15 cellular contexts compared by ENCODE assay signal in genomic region chr16:75576384-75576811, GRCh38. TPM values are rescaled to one million over a fixed set of nuclear protein-coding genes. Genes with fewer than 3 reads are reported as not detected.
DNase-seq lines count a peak whose midpoint lies in the region; ATAC-seq, FAIRE-seq and TF ChIP-seq lines count a peak whose summit lies in the region.
"Had no signal": no experiment of that assay in that cellular context is flagged by ENCODE, and none has a peak within 500 bp of the region (broad histone marks: within the 10 kb centered on the region; RNA-seq: fewer than 3 reads in every experiment).

No MANE protein-coding gene starts in this region.

- H4K91ac ChIP-seq in H1 (replicated peaks; ENCODE audit: insufficient read length, low read length), result no peak overlapping the region

- H3K27ac ChIP-seq in H1 (ENCODE audit: low read depth, low read length), result no peak overlapping the region; the same call in 1 of the 2 replicates
- no peak overlapping the region for H3K27ac ChIP-seq in MM.1S (ENCODE audit: low read length)

- TF ChIP-seq POLR2A in H1 (IDR thresholded peaks at IDR 0.05; ENCODE audit: control extremely low read depth in 1 of 2, low read depth in 2 of 2, low read length in 2 of 2), result no peak

- no peak overlapping the region for H3K23ac ChIP-seq in H1 (ENCODE audit: insufficient read length)

- DNase-seq in H1 (ENCODE audit: low read depth in 1 of 2, low spot score in 2 of 2) (no peak), MM.1S (no peak), NCI-H446 (lab: John Stamatoyannopoulos, UW) (no peak), COLO668 (lab: John Stamatoyannopoulos, UW; ENCODE audit: unreplicated experiment) (no peak), NCI-H2227 treated with DMSO at 0.1 percent for 48 hours (lab: John Stamatoyannopoulos, UW) (no peak)
- DNase-seq: central memory CD4-positive, alpha-beta T cell; islet precursor cell; NCI-H1417 treated with DMSO at 0.1 percent for 48 hours; PC-3; stimulated activated CD4-positive, alpha-beta T cell treated with anti-CD3 and anti-CD28 coated beads, Interleukin-12 subunit alpha, Interleukin-12 subunit beta, amount 100 ng/mL, for 4 hours; stimulated activated naive CD4-positive, alpha-beta T cell had no signal

- H3K14ac ChIP-seq in H1 (ENCODE audit: insufficient read length), result no peak overlapping the region

- no peak overlapping the region for H4K8ac ChIP-seq in H1 (ENCODE audit: extremely low read depth, insufficient read depth, low read length)

- H4K5ac ChIP-seq in H1 (ENCODE audit: insufficient read length, low read depth, low read length), result no peak overlapping the region

- no peak overlapping the region for H3K56ac ChIP-seq in H1 (replicated peaks; ENCODE audit: insufficient read length, low read depth, low read length)

- peaks cover 4% of the 10 kb centered on the region; the same call in 1 of the 2 replicates for H3K79me1 ChIP-seq in H1 (ENCODE audit: low read depth, low read length)

- H3K4me2 ChIP-seq in H1 (ENCODE audit: insufficient read depth in 1 of 2, low read depth in 2 of 2, low read length in 2 of 2) (0 out of 4 replicates have a peak overlapping the region, but pooled peaks have one; percentile 6 to 12), MM.1S (ENCODE audit: low read depth, low read length) (no peak overlapping the region)

- no peak overlapping the region for H2BK12ac ChIP-seq in H1 (ENCODE audit: low read depth, low read length)

- H3K79me2 ChIP-seq in H1 (ENCODE audit: control insufficient read depth in 1 of 2, insufficient read depth in 2 of 2, low read length in 2 of 2), result no peaks in the 10 kb centered on the region; a peak in 1 of 4 replicates
- no peaks in the 10 kb centered on the region for H3K79me2 ChIP-seq in MM.1S (ENCODE audit: low read length)

- H2AFZ ChIP-seq in H1 (ENCODE audit: low read length), result no peak overlapping the region
- H2AFZ ChIP-seq in MM.1S (ENCODE audit: low read length), result no peak overlapping the region

- H3K9ac ChIP-seq in H1 (replicated peaks in 1 of 4; ENCODE audit: extremely low read depth in 1 of 4, low read depth in 3 of 4, low read length in 3 of 4), result no peak overlapping the region; a peak in 1 of 7 replicates
- no peak overlapping the region for H3K9ac ChIP-seq in MM.1S (ENCODE audit: low read length)

- no peak overlapping the region for H2BK20ac ChIP-seq in H1 (ENCODE audit: low read length)

- H3K23me2 ChIP-seq in H1 (ENCODE audit: low read depth, low read length), result no peaks in the 10 kb centered on the region

- no peaks in the 10 kb centered on the region for H3F3A ChIP-seq in MM.1S (ENCODE audit: insufficient read depth, low read length)

- TF ChIP-seq RAD21 in H1 (IDR thresholded peaks at IDR 0.05 in 1 of 2, conservative IDR thresholded peaks at IDR 0.05 in 1 of 2; ENCODE audit: low read depth in 2 of 2, low read length in 2 of 2), result no peak

- H3K4me1 ChIP-seq in H1 (replicated peaks in 1 of 4; ENCODE audit: control insufficient read depth in 3 of 4, insufficient read depth in 4 of 4, low read length in 3 of 4) (peaks cover 0 to 12% (median 2%) of the 10 kb centered on the region in 4 experiments; a peak in 3 of 7 replicates), MM.1S (ENCODE audit: low read length) (no peaks in the 10 kb centered on the region)

- no peak overlapping the region for H2BK15ac ChIP-seq in H1 (ENCODE audit: low read length)

- no peak overlapping the region for H2BK120ac ChIP-seq in H1 (replicated peaks; ENCODE audit: low read depth, low read length)

- H3K36me3 ChIP-seq in H1 (ENCODE audit: control insufficient read depth in 2 of 4, insufficient read depth in 4 of 4, low read length in 3 of 4) (peaks cover 8 to 40% (median 35%) of the 10 kb centered on the region in 4 experiments; a peak in 7 of 8 replicates), MM.1S (replicated peaks; ENCODE audit: insufficient read depth, low read length) (no peaks in the 10 kb centered on the region)

- CTCF ChIA-PET in H1 (lab: Charles Lee; ENCODE audit: partially characterized antibody), result interaction anchor here (0.7 to 1.9 kb wide), 6 partner anchors 9 to 378 kb away, joined by 3 to 6 read pairs (median 3); no protein-coding TSS in a partner anchor

- H2BK5ac ChIP-seq in H1 (ENCODE audit: low read depth, low read length), result peak overlapping the region; percentile 0; the same call in 1 of the 2 replicates

- WGBS in H1 (ENCODE audit: extremely low coverage in 1 of 2, insufficient coverage in 1 of 2, insufficient read length in 1 of 2, insufficient replicate concordance in 2 of 2, low coverage in 1 of 2, low lambda C conversion rate in 2 of 2, missing lambda C conversion rate in 1 of 2), 2 experiments, result 84% methylated on average over 3 of the region's 3 CpGs; no CpG with 5 or more reads in 1 of the 2 experiments

- POLR2A ChIA-PET in H1 (lab: Charles Lee; ENCODE audit: partially characterized antibody), result interaction anchor here (1.1 to 1.8 kb wide), 4 partner anchors 8 to 17 kb away, joined by 3 to 13 read pairs (median 3); partner anchors contain the start of gene GABARAPL2

- no peak overlapping the region for H3K4ac ChIP-seq in H1 (replicated peaks; ENCODE audit: insufficient read length, low read depth, low read length)

- peaks cover 0 to 7% of the 10 kb centered on the region in 2 experiments for H4K20me1 ChIP-seq in H1 (replicated peaks in 1 of 2; ENCODE audit: control insufficient read depth in 1 of 2, insufficient read depth in 2 of 2, low read length in 2 of 2)
- H4K20me1 ChIP-seq in MM.1S (ENCODE audit: insufficient read depth, low read length), result no peaks in the 10 kb centered on the region

- TF ChIP-seq CTCF in H1 (IDR thresholded peaks at IDR 0.05; ENCODE audit: control extremely low read depth in 1 of 3, insufficient read depth in 1 of 3, low read depth in 1 of 3, low read length in 3 of 3) (no peak), MM.1S (IDR thresholded peaks at IDR 0.05; ENCODE audit: low read length) (no peak)

- H3K18ac ChIP-seq in H1 (ENCODE audit: extremely low read depth, low read length), result no peak overlapping the region; the same call in 1 of the 2 replicates

- H2AK5ac ChIP-seq in H1 (ENCODE audit: low read depth, low read length), result no peak overlapping the region

- H3K4me3 ChIP-seq in H1 (ENCODE audit: extremely low read depth in 1 of 4, insufficient read depth in 2 of 4, low read depth in 3 of 4, low read length in 4 of 4) (no peak overlapping the region), MM.1S (ENCODE audit: low read length) (no peak overlapping the region)

- FAIRE-seq in H1 (lab: Jason Lieb, UNC), result no peak

- H3K27me3 ChIP-seq in H1 (replicated peaks in 1 of 4; ENCODE audit: control insufficient read depth in 3 of 4, extremely low read depth in 1 of 4, insufficient read depth in 3 of 4, low read length in 3 of 4) (no peaks in the 10 kb centered on the region), MM.1S (replicated peaks; ENCODE audit: insufficient read depth, low read length) (no peaks in the 10 kb centered on the region)

- H3K9me3 ChIP-seq in H1 (ENCODE audit: insufficient read depth in 2 of 2, low read depth in 1 of 2, low read length in 1 of 2) (no peaks in the 10 kb centered on the region), MM.1S (replicated peaks; ENCODE audit: insufficient read depth, low read length) (no peaks in the 10 kb centered on the region)

- H3K9me2 ChIP-seq in MM.1S (replicated peaks; ENCODE audit: insufficient read depth, low read length), result no peaks in the 10 kb centered on the region

- ATAC-seq in GM18867 (IDR thresholded peaks at IDR 0.05; ENCODE audit: unreplicated experiment), result peak; percentile 45
- ATAC-seq in GM21576 (IDR thresholded peaks at IDR 0.05; ENCODE audit: unreplicated experiment), result peak; percentile 55
- peak; percentile 68 for ATAC-seq in HG03342 (IDR thresholded peaks at IDR 0.05; ENCODE audit: unreplicated experiment)
- ATAC-seq: natural killer cell treated with Interleukin-12 subunit alpha and Interleukin-12 subunit beta and Interleukin-15 and Interleukin-18, amount 100 ng/mL, for 72 hours; PC-3 had no signal

- TF ChIP-seq EP300 in H1 (IDR thresholded peaks at IDR 0.05; ENCODE audit: borderline replicate concordance in 1 of 2, low read depth in 2 of 2, low read length in 2 of 2), result no peak

RNA-seq across cellular contexts. Expression of gene GABARAPL2, which starts 10.2 kb away (rescaled TPM):
- total RNA-seq in H1 (2021; fragmentation: NEBNext Ultra II Directional; extraction: Animal tissue kit (Norgen Biotek cat#: 25700)), result 67.4 and 71.3 TPM in 2 replicates
- polyA plus RNA-seq in H1 (2011; rRNA removed), result 38.1 and 65.8 TPM in 2 replicates
- 66.6 TPM for polyA plus RNA-seq in H1 (2011; cell fraction: cytosol; rRNA removed)
- 19.5 TPM for polyA plus RNA-seq in H1 (2011; cell fraction: nucleus; rRNA removed)
- polyA plus RNA-seq in H1 (2012, experiment 1 of 2), result 57.4 to 82.7 TPM (median 59.2 TPM) in 4 replicates
- polyA plus RNA-seq in H1 (2012, experiment 2 of 2), result 44.6 TPM
- 51.4 TPM for polyA plus RNA-seq in H1 (2013, experiment 1 of 2)
- 53.9 TPM for polyA plus RNA-seq in H1 (2013, experiment 2 of 2)
- 18.3 and 22.8 TPM in 2 replicates for polyA minus RNA-seq in H1 (2011; rRNA and poly(A)+ RNA removed)
- 24.2 TPM for polyA minus RNA-seq in H1 (2011; cell fraction: cytosol; rRNA and poly(A)+ RNA removed)
- 16.1 TPM for polyA minus RNA-seq in H1 (2011; cell fraction: nucleus; rRNA and poly(A)+ RNA removed)

RNA-seq across cellular contexts. Expression of gene TMEM231, which starts 20.3 kb away (rescaled TPM):
- total RNA-seq in H1 (2021; fragmentation: NEBNext Ultra II Directional; extraction: Animal tissue kit (Norgen Biotek cat#: 25700)), result 8.0 and 8.3 TPM in 2 replicates
- polyA plus RNA-seq in H1 (2011; rRNA removed), result 26.7 and 37.6 TPM in 2 replicates
- polyA plus RNA-seq in H1 (2011; cell fraction: cytosol; rRNA removed), result 22.6 TPM
- 26.1 TPM for polyA plus RNA-seq in H1 (2011; cell fraction: nucleus; rRNA removed)
- polyA plus RNA-seq in H1 (2012, experiment 1 of 2), result 6.4 to 11.0 TPM (median 8.7 TPM) in 4 replicates
- polyA plus RNA-seq in H1 (2012, experiment 2 of 2), result 5.9 TPM
- 13.7 TPM for polyA plus RNA-seq in H1 (2013, experiment 1 of 2)
- polyA plus RNA-seq in H1 (2013, experiment 2 of 2), result 16.0 TPM
- 36.4 and 54.6 TPM in 2 replicates for polyA minus RNA-seq in H1 (2011; rRNA and poly(A)+ RNA removed)
- 17.5 TPM for polyA minus RNA-seq in H1 (2011; cell fraction: cytosol; rRNA and poly(A)+ RNA removed)
- polyA minus RNA-seq in H1 (2011; cell fraction: nucleus; rRNA and poly(A)+ RNA removed), result 7.9 TPM

RNA-seq across cellular contexts. Expression of gene CHST5, which starts 40.5 kb away (rescaled TPM):
- 0.13 and 0.15 TPM in 2 replicates for total RNA-seq in H1 (2021; fragmentation: NEBNext Ultra II Directional; extraction: Animal tissue kit (Norgen Biotek cat#: 25700))
- 0.13 and 0.23 TPM in 2 replicates for polyA plus RNA-seq in H1 (2011; rRNA removed)
- 0.08 TPM for polyA plus RNA-seq in H1 (2011; cell fraction: cytosol; rRNA removed)
- polyA plus RNA-seq in H1 (2011; cell fraction: nucleus; rRNA removed), result 0.66 TPM
- polyA plus RNA-seq in H1 (2012, experiment 1 of 2), result 0.23 to 0.52 TPM (median 0.40 TPM) in 3 of 4 replicates, not detected in the other
- not detected for polyA plus RNA-seq in H1 (2012, experiment 2 of 2)
- polyA plus RNA-seq in H1 (2013, experiment 1 of 2), result 0.06 TPM
- 0.13 TPM for polyA plus RNA-seq in H1 (2013, experiment 2 of 2)
- polyA minus RNA-seq in H1 (2011; rRNA and poly(A)+ RNA removed), result 0.32 and 0.41 TPM in 2 replicates
- not detected for polyA minus RNA-seq in H1 (2011; cell fraction: cytosol; rRNA and poly(A)+ RNA removed)
- 0.40 TPM for polyA minus RNA-seq in H1 (2011; cell fraction: nucleus; rRNA and poly(A)+ RNA removed)

RNA-seq across cellular contexts. Expression of gene ADAT1, which starts 46.7 kb away (rescaled TPM):
- total RNA-seq in H1 (2021; fragmentation: NEBNext Ultra II Directional; extraction: Animal tissue kit (Norgen Biotek cat#: 25700)), result 44.7 and 47.4 TPM in 2 replicates
- 28.3 and 30.7 TPM in 2 replicates for polyA plus RNA-seq in H1 (2011; rRNA removed)
- polyA plus RNA-seq in H1 (2011; cell fraction: cytosol; rRNA removed), result 30.9 TPM
- polyA plus RNA-seq in H1 (2011; cell fraction: nucleus; rRNA removed), result 35.8 TPM
- 26.3 to 38.8 TPM (median 33.8 TPM) in 4 replicates for polyA plus RNA-seq in H1 (2012, experiment 1 of 2)
- polyA plus RNA-seq in H1 (2012, experiment 2 of 2), result 4.8 TPM
- 27.0 TPM for polyA plus RNA-seq in H1 (2013, experiment 1 of 2)
- 27.5 TPM for polyA plus RNA-seq in H1 (2013, experiment 2 of 2)
- polyA minus RNA-seq in H1 (2011; rRNA and poly(A)+ RNA removed), result 66.9 and 88.1 TPM in 2 replicates
- 26.2 TPM for polyA minus RNA-seq in H1 (2011; cell fraction: cytosol; rRNA and poly(A)+ RNA removed)
- polyA minus RNA-seq in H1 (2011; cell fraction: nucleus; rRNA and poly(A)+ RNA removed), result 59.7 TPM
